8 cellular contexts compared by ENCODE assay signal in genomic region chr2:218322756-218323525, GRCh38. TPM values are rescaled to one million over a fixed set of nuclear protein-coding genes. Genes with fewer than 3 reads are reported as not detected.
DNase-seq lines count a peak whose midpoint lies in the region; ATAC-seq and TF ChIP-seq lines count a peak whose summit lies in the region.

No MANE protein-coding gene starts in this region.

- H3K4me3 Mint-ChIP-seq in activated T-helper 1 cell treated with anti-CD3 and anti-CD28 coated beads, Interleukin-12 subunit alpha, Interleukin-12 subunit beta, Interleukin-2, Interleukin-4 antibody, amounts not matched to agents 30 ng/mL and 10 ng/mL and 1 ng/mL, durations not matched to agents 14 hours and 24 hours and 36 hours, result peak overlapping the region; percentile 84
- peak overlapping the region; percentile 88 for H3K4me3 Mint-ChIP-seq in natural killer cell treated with Interleukin-12 subunit alpha and Interleukin-12 subunit beta and Interleukin-15 and Interleukin-18, amount 100 ng/mL, for 72 hours
- peak overlapping the region; percentile 73 to 86 for H3K4me3 Mint-ChIP-seq in stimulated activated naive CD8-positive, alpha-beta T cell treated with anti-CD3 and anti-CD28 coated beads, Interleukin-15, amount 100 ng/mL, for 72 hours

- peak overlapping the region; percentile 72 for H3K4me3 ChIP-seq in fibroblast of pulmonary artery (replicated peaks; ENCODE audit: low read depth, low read length)

- in situ Hi-C loops in Caki2 (cut with HindIII; ENCODE audit: low pct_unique_long_range_greater_than_20kb, low sequenced_read_pairs), result no loop called here

- ATAC-seq in GM21381 (IDR thresholded peaks at IDR 0.05; ENCODE audit: unreplicated experiment), result peak; percentile 70
- peak; percentile 83 to 88 for ATAC-seq in natural killer cell treated with Interleukin-12 subunit alpha and Interleukin-12 subunit beta and Interleukin-15 and Interleukin-18, amount 100 ng/mL, for 72 hours
- peak; percentile 69 for ATAC-seq in stimulated activated naive CD8-positive, alpha-beta T cell treated with anti-CD3 and anti-CD28 coated beads, Interleukin-15, amount 100 ng/mL, for 72 hours

- TF ChIP-seq CTCF in fibroblast of pulmonary artery (IDR thresholded peaks at IDR 0.05; ENCODE audit: low read length, missing control alignments), result no peak

- peak; percentile 100 for DNase-seq in Caki2 (ENCODE audit: low read depth)
- DNase-seq in HUDEP-2 (lab: John Stamatoyannopoulos, UW; ENCODE audit: unreplicated experiment in 76 of 76), result peak in 58 of 76 experiments; percentile 6 to 87 (median 50)
- peak; percentile 28 for DNase-seq in OCI-M2 (lab: John Stamatoyannopoulos, UW; ENCODE audit: unreplicated experiment)
- peak; percentile 28 for DNase-seq in activated T-helper 1 cell treated with anti-CD3 and anti-CD28 coated beads, Interleukin-12 subunit alpha, Interleukin-12 subunit beta, Interleukin-2, Interleukin-4 antibody, amounts not matched to agents 30 ng/mL and 10 ng/mL and 1 ng/mL, durations not matched to agents 14 hours and 24 hours and 36 hours (ENCODE audit: low spot score)
- peak; percentile 95 for DNase-seq in fibroblast of pulmonary artery (ENCODE audit: low read depth)
- DNase-seq in natural killer cell treated with Interleukin-12 subunit alpha and Interleukin-12 subunit beta and Interleukin-15 and Interleukin-18, amount 100 ng/mL, for 72 hours (ENCODE audit: low spot score), result peak; percentile 76
- peak; percentile 31 to 40 for DNase-seq in stimulated activated naive CD8-positive, alpha-beta T cell treated with anti-CD3 and anti-CD28 coated beads, Interleukin-15, amount 100 ng/mL, for 72 hours

- no peaks in the 10 kb centered on the region for H3K36me3 Mint-ChIP-seq in activated T-helper 1 cell treated with anti-CD3 and anti-CD28 coated beads, Interleukin-12 subunit alpha, Interleukin-12 subunit beta, Interleukin-2, Interleukin-4 antibody, amounts not matched to agents 30 ng/mL and 10 ng/mL and 1 ng/mL, durations not matched to agents 14 hours and 24 hours and 36 hours (ENCODE audit: low read depth)
- no peaks in the 10 kb centered on the region for H3K36me3 Mint-ChIP-seq in natural killer cell treated with Interleukin-12 subunit alpha and Interleukin-12 subunit beta and Interleukin-15 and Interleukin-18, amount 100 ng/mL, for 72 hours

- no peak overlapping the region for H3K27ac Mint-ChIP-seq in activated T-helper 1 cell treated with anti-CD3 and anti-CD28 coated beads, Interleukin-12 subunit alpha, Interleukin-12 subunit beta, Interleukin-2, Interleukin-4 antibody, amounts not matched to agents 30 ng/mL and 10 ng/mL and 1 ng/mL, durations not matched to agents 14 hours and 24 hours and 36 hours
- peak overlapping the region in 1 of 2 donors; percentile 22 for H3K27ac Mint-ChIP-seq in natural killer cell treated with Interleukin-12 subunit alpha and Interleukin-12 subunit beta and Interleukin-15 and Interleukin-18, amount 100 ng/mL, for 72 hours
- peak overlapping the region in 1 of 2 donors; percentile 8 for H3K27ac Mint-ChIP-seq in stimulated activated naive CD8-positive, alpha-beta T cell treated with anti-CD3 and anti-CD28 coated beads, Interleukin-15, amount 100 ng/mL, for 72 hours

- intact Hi-C loops in activated T-helper 1 cell treated with anti-CD3 and anti-CD28 coated beads, Interleukin-12 subunit alpha, Interleukin-12 subunit beta, Interleukin-2, Interleukin-4 antibody, amounts not matched to agents 30 ng/mL and 10 ng/mL and 1 ng/mL, durations not matched to agents 14 hours and 24 hours and 36 hours (cut with micrococcal nuclease), result loop anchor here (2.0 kb wide), 3 partner anchors 34 to 74 kb away; no protein-coding TSS in a partner anchor

- peaks cover 23% of the 10 kb centered on the region for H3K4me1 Mint-ChIP-seq in activated T-helper 1 cell treated with anti-CD3 and anti-CD28 coated beads, Interleukin-12 subunit alpha, Interleukin-12 subunit beta, Interleukin-2, Interleukin-4 antibody, amounts not matched to agents 30 ng/mL and 10 ng/mL and 1 ng/mL, durations not matched to agents 14 hours and 24 hours and 36 hours (ENCODE audit: low read depth)
- peaks cover 14 to 17% of the 10 kb centered on the region in 2 donors for H3K4me1 Mint-ChIP-seq in natural killer cell treated with Interleukin-12 subunit alpha and Interleukin-12 subunit beta and Interleukin-15 and Interleukin-18, amount 100 ng/mL, for 72 hours (ENCODE audit: low read depth in 2 of 2)
- H3K4me1 Mint-ChIP-seq in stimulated activated naive CD8-positive, alpha-beta T cell treated with anti-CD3 and anti-CD28 coated beads, Interleukin-15, amount 100 ng/mL, for 72 hours, result peaks cover 41% of the 10 kb centered on the region

- H3K9me3 Mint-ChIP-seq in activated T-helper 1 cell treated with anti-CD3 and anti-CD28 coated beads, Interleukin-12 subunit alpha, Interleukin-12 subunit beta, Interleukin-2, Interleukin-4 antibody, amounts not matched to agents 30 ng/mL and 10 ng/mL and 1 ng/mL, durations not matched to agents 14 hours and 24 hours and 36 hours, result no peaks in the 10 kb centered on the region
- no peaks in the 10 kb centered on the region for H3K9me3 Mint-ChIP-seq in natural killer cell treated with Interleukin-12 subunit alpha and Interleukin-12 subunit beta and Interleukin-15 and Interleukin-18, amount 100 ng/mL, for 72 hours
- no peaks in the 10 kb centered on the region for H3K9me3 Mint-ChIP-seq in stimulated activated naive CD8-positive, alpha-beta T cell treated with anti-CD3 and anti-CD28 coated beads, Interleukin-15, amount 100 ng/mL, for 72 hours

- H3K27me3 Mint-ChIP-seq in activated T-helper 1 cell treated with anti-CD3 and anti-CD28 coated beads, Interleukin-12 subunit alpha, Interleukin-12 subunit beta, Interleukin-2, Interleukin-4 antibody, amounts not matched to agents 30 ng/mL and 10 ng/mL and 1 ng/mL, durations not matched to agents 14 hours and 24 hours and 36 hours (ENCODE audit: insufficient read depth), result peaks cover 20% of the 10 kb centered on the region
- H3K27me3 Mint-ChIP-seq in natural killer cell treated with Interleukin-12 subunit alpha and Interleukin-12 subunit beta and Interleukin-15 and Interleukin-18, amount 100 ng/mL, for 72 hours, result peaks cover 0 to 12% of the 10 kb centered on the region in 2 donors
- peaks cover 10% of the 10 kb centered on the region for H3K27me3 Mint-ChIP-seq in stimulated activated naive CD8-positive, alpha-beta T cell treated with anti-CD3 and anti-CD28 coated beads, Interleukin-15, amount 100 ng/mL, for 72 hours

RNA-seq across cellular contexts. Expression of gene TMBIM1, which starts 30.6 kb away (rescaled TPM):
- 159 and 177 TPM in 2 replicates for total RNA-seq in Caki2 (2014; rRNA removed; shearing (Covaris generic); ENCODE audit: low replicate concordance)
- 66.2 and 70.5 TPM in 2 replicates for total RNA-seq in activated T-helper 1 cell treated with anti-CD3 and anti-CD28 coated beads, Interleukin-12 subunit alpha, Interleukin-12 subunit beta, Interleukin-2, Interleukin-4 antibody, amounts not matched to agents 30 ng/mL and 10 ng/mL and 1 ng/mL, durations not matched to agents 14 hours and 24 hours and 36 hours
- 10 to 100 TPM; 42.8 to 79.0 TPM for total RNA-seq in natural killer cell treated with Interleukin-12 subunit alpha and Interleukin-12 subunit beta and Interleukin-15 and Interleukin-18, amount 100 ng/mL, for 72 hours

RNA-seq across cellular contexts. Expression of gene CATIP, which starts 33.7 kb away (rescaled TPM):
- total RNA-seq in Caki2 (2014; rRNA removed; shearing (Covaris generic); ENCODE audit: low replicate concordance), result 0.57 and 3.2 TPM in 2 replicates
- total RNA-seq in activated T-helper 1 cell treated with anti-CD3 and anti-CD28 coated beads, Interleukin-12 subunit alpha, Interleukin-12 subunit beta, Interleukin-2, Interleukin-4 antibody, amounts not matched to agents 30 ng/mL and 10 ng/mL and 1 ng/mL, durations not matched to agents 14 hours and 24 hours and 36 hours, result not detected in 2 replicates
- total RNA-seq in natural killer cell treated with Interleukin-12 subunit alpha and Interleukin-12 subunit beta and Interleukin-15 and Interleukin-18, amount 100 ng/mL, for 72 hours, result not detected

RNA-seq across cellular contexts. Expression of gene PNKD, which starts 52.6 kb away (rescaled TPM):
- 66.8 and 75.8 TPM in 2 replicates for total RNA-seq in Caki2 (2014; rRNA removed; shearing (Covaris generic); ENCODE audit: low replicate concordance)
- 18.6 and 20.3 TPM in 2 replicates for total RNA-seq in activated T-helper 1 cell treated with anti-CD3 and anti-CD28 coated beads, Interleukin-12 subunit alpha, Interleukin-12 subunit beta, Interleukin-2, Interleukin-4 antibody, amounts not matched to agents 30 ng/mL and 10 ng/mL and 1 ng/mL, durations not matched to agents 14 hours and 24 hours and 36 hours
- total RNA-seq in natural killer cell treated with Interleukin-12 subunit alpha and Interleukin-12 subunit beta and Interleukin-15 and Interleukin-18, amount 100 ng/mL, for 72 hours, result 10 to 100 TPM; 20.6 to 22.0 TPM

RNA-seq across cellular contexts. Expression of gene AAMP, which starts 53.0 kb away (rescaled TPM):
- 130 and 189 TPM in 2 replicates for total RNA-seq in Caki2 (2014; rRNA removed; shearing (Covaris generic); ENCODE audit: low replicate concordance)
- total RNA-seq in activated T-helper 1 cell treated with anti-CD3 and anti-CD28 coated beads, Interleukin-12 subunit alpha, Interleukin-12 subunit beta, Interleukin-2, Interleukin-4 antibody, amounts not matched to agents 30 ng/mL and 10 ng/mL and 1 ng/mL, durations not matched to agents 14 hours and 24 hours and 36 hours, result 88.0 and 90.2 TPM in 2 replicates
- 100 to 1,000 TPM in 1 of 2 donors, 10 to 100 TPM in 1; 75.6 to 104 TPM for total RNA-seq in natural killer cell treated with Interleukin-12 subunit alpha and Interleukin-12 subunit beta and Interleukin-15 and Interleukin-18, amount 100 ng/mL, for 72 hours

RNA-seq across cellular contexts. Expression of gene SLC11A1, which starts 59.1 kb away (rescaled TPM):
- 1.4 and 3.0 TPM in 2 replicates for total RNA-seq in Caki2 (2014; rRNA removed; shearing (Covaris generic); ENCODE audit: low replicate concordance)
- total RNA-seq in activated T-helper 1 cell treated with anti-CD3 and anti-CD28 coated beads, Interleukin-12 subunit alpha, Interleukin-12 subunit beta, Interleukin-2, Interleukin-4 antibody, amounts not matched to agents 30 ng/mL and 10 ng/mL and 1 ng/mL, durations not matched to agents 14 hours and 24 hours and 36 hours, result 0.05 and 0.27 TPM in 2 replicates
- under 1 TPM in 1 of 2 donors, not detected in 1; 0.11 TPM for total RNA-seq in natural killer cell treated with Interleukin-12 subunit alpha and Interleukin-12 subunit beta and Interleukin-15 and Interleukin-18, amount 100 ng/mL, for 72 hours

Comparison
In these comparisons a context has a peak if more than half of its experiments do, and no peak if none do; other contexts are left out.
1. Peak in every context shown above with its lines: DNase-seq, ATAC-seq and H3K4me3 ChIP-seq.
2. DNase-seq: peak in every context shown above with its lines; median percentile 100 in Caki2; 95 in fibroblast of pulmonary artery; 76 in natural killer cell treated with Interleukin-12 subunit alpha and Interleukin-12 subunit beta and Interleukin-15 and Interleukin-18, amount 100 ng/mL, for 72 hours; 50 in HUDEP-2; 36 in stimulated activated naive CD8-positive, alpha-beta T cell treated with anti-CD3 and anti-CD28 coated beads, Interleukin-15, amount 100 ng/mL, for 72 hours; 28 in OCI-M2; 28 in activated T-helper 1 cell treated with anti-CD3 and anti-CD28 coated beads, Interleukin-12 subunit alpha, Interleukin-12 subunit beta, Interleukin-2, Interleukin-4 antibody, amounts not matched to agents 30 ng/mL and 10 ng/mL and 1 ng/mL, durations not matched to agents 14 hours and 24 hours and 36 hours.